10 cellular contexts compared by ENCODE assay signal in genomic region chr3:101852983-101853382, GRCh38. TPM values are rescaled to one million over a fixed set of nuclear protein-coding genes. Genes with fewer than 3 reads are reported as not detected.
A peak's percentile ranks its signal among the peaks of the same experiment; 100 is the strongest.
DNase-seq lines count a peak whose midpoint lies in the region; ATAC-seq and TF ChIP-seq lines count a peak whose summit lies in the region.
"Had no signal": no experiment of that assay in that cellular context is flagged by ENCODE, and none has a peak within 500 bp of the region (broad histone marks: within the 10 kb centered on the region; RNA-seq: fewer than 3 reads in every experiment).

No MANE protein-coding gene starts in this region.

- in situ Hi-C loops in Caki2 (cut with HindIII; ENCODE audit: low pct_unique_long_range_greater_than_20kb, low sequenced_read_pairs) = loop anchor here (25.0 kb wide), 1 partner anchor 309 kb away; no protein-coding TSS in a partner anchor

- DNase-seq in Caki2 (ENCODE audit: low read depth) (peak; percentile 29), epithelial cell of proximal tubule (ENCODE audit: low read depth) (no peak), kidney tubule cell (ENCODE audit: low spot score) (no peak), NCI-H2227 treated with DMSO at 0.1 percent for 48 hours (lab: John Stamatoyannopoulos, UW) (no peak)
- DNase-seq: DMS153; heart right ventricle; stimulated activated CD4-positive, alpha-beta T cell treated with anti-CD3 and anti-CD28 coated beads, Interleukin-12 subunit alpha, Interleukin-12 subunit beta, amount 100 ng/mL, for 4 hours had no signal

- H3K36me3 ChIP-seq in OCI-LY3 (replicated peaks; ENCODE audit: low read depth, low read length) (peaks cover 83% of the 10 kb centered on the region), skeletal muscle satellite cell (ENCODE audit: insufficient read depth, low read length) (peaks cover 82% of the 10 kb centered on the region)

- H3K9ac ChIP-seq in OCI-LY3 (ENCODE audit: low read length) (no peak overlapping the region), skeletal muscle satellite cell (ENCODE audit: low read depth, low read length) (peak overlapping the region; percentile 99)

- H3K4me2 ChIP-seq in OCI-LY3 (ENCODE audit: low read length) = peak overlapping the region; percentile 79; the same call in 1 of the 2 replicates
- peak overlapping the region; percentile 86 for H3K4me2 ChIP-seq in skeletal muscle satellite cell (ENCODE audit: low read length)

- no peak for ATAC-seq in HG02938 (IDR thresholded peaks at IDR 0.05; ENCODE audit: unreplicated experiment)
- ATAC-seq: heart right ventricle had no signal

- H3K4me3 ChIP-seq in OCI-LY3 (ENCODE audit: low read length) = no peak overlapping the region
- H3K4me3 ChIP-seq in epithelial cell of proximal tubule (ENCODE audit: low read depth, low read length) = peak overlapping the region; percentile 96
- H3K4me3 ChIP-seq in skeletal muscle satellite cell (ENCODE audit: low read length) = peak overlapping the region; percentile 82

- H3K79me2 ChIP-seq in OCI-LY3 (ENCODE audit: low read length) = peaks cover 90% of the 10 kb centered on the region

- peaks cover 61% of the 10 kb centered on the region for H3K4me1 ChIP-seq in OCI-LY3 (ENCODE audit: low read length)
- H3K4me1 ChIP-seq in skeletal muscle satellite cell (ENCODE audit: control insufficient read depth, insufficient read depth, low read length) = peaks cover 59% of the 10 kb centered on the region

- H2AFZ ChIP-seq in OCI-LY3 (ENCODE audit: low read depth, low read length) = no peak overlapping the region

- peaks cover 81% of the 10 kb centered on the region for H4K20me1 ChIP-seq in OCI-LY3 (ENCODE audit: insufficient read depth, low read length)

- no peaks in the 10 kb centered on the region for H3K9me3 ChIP-seq in OCI-LY3 (ENCODE audit: insufficient read depth, low read length)
- no peaks in the 10 kb centered on the region for H3K9me3 ChIP-seq in skeletal muscle satellite cell (replicated peaks; ENCODE audit: low read length)
- H3K9me3 ChIP-seq: heart right ventricle had no signal

- peak overlapping the region; percentile 19 for H3K27ac ChIP-seq in OCI-LY3 (ENCODE audit: low read length)

- TF ChIP-seq CTCF in OCI-LY3 (IDR thresholded peaks at IDR 0.05; ENCODE audit: low read depth, low read length) (no peak), epithelial cell of proximal tubule (conservative IDR thresholded peaks at IDR 0.05; ENCODE audit: low read depth, low read length) (no peak)

- H3K27me3 ChIP-seq in OCI-LY3 (ENCODE audit: low read depth, low read length) (no peaks in the 10 kb centered on the region), skeletal muscle satellite cell (ENCODE audit: control insufficient read depth, insufficient read depth, low read length) (no peaks in the 10 kb centered on the region)
- H3K27me3 ChIP-seq: heart right ventricle had no signal

RNA-seq across cellular contexts. Expression of gene NFKBIZ, which starts 3.7 kb away (rescaled TPM):
- total RNA-seq in Caki2 (2014; rRNA removed; shearing (Covaris generic); ENCODE audit: low replicate concordance) = 45.4 and 53.5 TPM in 2 replicates
- 46.5 and 140 TPM in 2 replicates for total RNA-seq in epithelial cell of proximal tubule
- 19.8 and 38.0 TPM in 2 replicates for total RNA-seq in skeletal muscle satellite cell (2012; rRNA removed)
